ENCODE assay signal across 8 cellular contexts in genomic region chr12:42326466-42327226, GRCh38. TPM values are rescaled to one million over a fixed set of nuclear protein-coding genes. Genes with fewer than 3 reads are reported as not detected.
DNase-seq lines count a peak whose midpoint lies in the region; ATAC-seq and TF ChIP-seq lines count a peak whose summit lies in the region.

No MANE protein-coding gene starts in this region.

- peaks cover 48% of the 10 kb centered on the region for H3K4me1 Mint-ChIP-seq in activated naive CD4-positive, alpha-beta T cell treated with anti-CD3 and anti-CD28 coated beads for 36 hours (ENCODE audit: low read depth)

- peak; percentile 14 for DNase-seq in activated naive CD4-positive, alpha-beta T cell treated with anti-CD3 and anti-CD28 coated beads for 36 hours
- no peak for DNase-seq in activated naive CD4-positive, alpha-beta T cell treated with anti-CD3 and anti-CD28 coated beads, Interleukin-2, amount 50 U/mL, for 16 hours
- DNase-seq in RWPE1 (ENCODE audit: low spot score) (peak; percentile 21), colonic mucosa (peak; percentile 21), right lobe of liver (no peak), NCI-H2196 treated with DMSO at 0.1 percent for 48 hours (lab: John Stamatoyannopoulos, UW; ENCODE audit: unreplicated experiment) (no peak)

- H3K27me3 ChIP-seq in colonic mucosa (no peaks in the 10 kb centered on the region), right lobe of liver (no peaks in the 10 kb centered on the region), thymus (ENCODE audit: control insufficient read depth, insufficient read depth) (no peaks in the 10 kb centered on the region)

- no peak for TF ChIP-seq CTCF in RWPE1 (conservative IDR thresholded peaks at IDR 0.05; ENCODE audit: low read depth)
- no peak for TF ChIP-seq CTCF in colonic mucosa (IDR thresholded peaks at IDR 0.05)
- TF ChIP-seq CTCF in right lobe of liver (IDR thresholded peaks at IDR 0.05), result no peak

- ATAC-seq in HG02973 (IDR thresholded peaks at IDR 0.05; ENCODE audit: unreplicated experiment) (peak; percentile 28), right lobe of liver (peak in 2 of 4 donors; percentile 3 to 32)

- no peaks in the 10 kb centered on the region for H3K9me3 Mint-ChIP-seq in activated naive CD4-positive, alpha-beta T cell treated with anti-CD3 and anti-CD28 coated beads for 36 hours

- H3K4me3 Mint-ChIP-seq in activated naive CD4-positive, alpha-beta T cell treated with anti-CD3 and anti-CD28 coated beads for 36 hours, result peak overlapping the region; percentile 94

- H3K9me3 ChIP-seq in colonic mucosa (no peaks in the 10 kb centered on the region), right lobe of liver (no peaks in the 10 kb centered on the region), thymus (ENCODE audit: control insufficient read depth) (no peaks in the 10 kb centered on the region)

- TF ChIP-seq POLR2A in right lobe of liver (IDR thresholded peaks at IDR 0.05), result no peak

- WGBS in right lobe of liver (ENCODE audit: insufficient coverage, low coverage, low lambda C conversion rate, missing lambda C conversion rate), result 4% methylated on average over 9 of the region's 16 CpGs
- WGBS in thymus, result 16% methylated on average over 16 of the region's 16 CpGs

- peaks cover 10% of the 10 kb centered on the region for H3K36me3 Mint-ChIP-seq in activated naive CD4-positive, alpha-beta T cell treated with anti-CD3 and anti-CD28 coated beads for 36 hours (ENCODE audit: low read depth)

- H3K27ac Mint-ChIP-seq in activated naive CD4-positive, alpha-beta T cell treated with anti-CD3 and anti-CD28 coated beads for 36 hours, result peak overlapping the region; percentile 94

- peak overlapping the region; percentile 51 for H3K4me3 ChIP-seq in colonic mucosa
- H3K4me3 ChIP-seq in right lobe of liver, result peak overlapping the region; percentile 60 to 87 (median 73)
- H3K4me3 ChIP-seq in thymus (ENCODE audit: low read length), result peak overlapping the region; percentile 97

- CTCF ChIA-PET in activated naive CD4-positive, alpha-beta T cell treated with anti-CD3 and anti-CD28 coated beads for 36 hours (lab: Charles Lee), result interaction anchor here (0.6 to 2.7 kb wide), 3 partner anchors 12 to 46 kb away, joined by 3 to 16 read pairs (median 3); no protein-coding TSS in a partner anchor
- CTCF ChIA-PET in RWPE1 (lab: Yijun Ruan, JAX), result interaction anchor here (0.6 to 0.8 kb wide), 3 partner anchors 9 to 345 kb away, joined by 3 to 4 read pairs (median 4); no protein-coding TSS in a partner anchor

- H3K27ac ChIP-seq in RWPE1, result peak overlapping the region; percentile 88
- H3K27ac ChIP-seq in colonic mucosa, result peak overlapping the region; percentile 54
- peak overlapping the region in 2 of 3 donors; percentile 63 to 77 for H3K27ac ChIP-seq in right lobe of liver
- peak overlapping the region; percentile 90 for H3K27ac ChIP-seq in thymus (ENCODE audit: low read depth)

- peak overlapping the region; percentile 56 to 89 for H3K9ac ChIP-seq in colonic mucosa (ENCODE audit: low read depth in 2 of 2, low read length in 2 of 2)

- POLR2A ChIA-PET in RWPE1 (lab: Yijun Ruan, JAX; ENCODE audit: low non-redundant PET), result no interaction called here

- H3K27me3 Mint-ChIP-seq in activated naive CD4-positive, alpha-beta T cell treated with anti-CD3 and anti-CD28 coated beads for 36 hours (ENCODE audit: low read depth), result no peaks in the 10 kb centered on the region

- H3K4me1 ChIP-seq in colonic mucosa (peaks cover 7% of the 10 kb centered on the region), right lobe of liver (peaks cover 0 to 19% (median 0%) of the 10 kb centered on the region in 4 donors), thymus (ENCODE audit: control insufficient read depth, insufficient read depth, low read length) (peaks cover 10% of the 10 kb centered on the region)

- intact Hi-C loops in activated naive CD4-positive, alpha-beta T cell treated with anti-CD3 and anti-CD28 coated beads for 36 hours (cut with micrococcal nuclease), result loop anchor here (1.0 to 5.0 kb wide), 9 partner anchors 26 to 1480 kb away; partner anchors contain the start of genes IRAK4, PUS7L, TWF1 and YAF2
- intact Hi-C loops in colonic mucosa (cut with DNase I), result no loop called here
- intact Hi-C loops in right lobe of liver (cut with DNase I), result no loop called here

- H3K36me3 ChIP-seq in colonic mucosa (no peaks in the 10 kb centered on the region), right lobe of liver (peaks cover 0 to 11% (median 0%) of the 10 kb centered on the region in 4 donors), thymus (ENCODE audit: control insufficient read depth, insufficient read depth) (no peaks in the 10 kb centered on the region)

RNA-seq across cellular contexts. Expression of gene PPHLN1, which starts 0.7 kb away (rescaled TPM):
- 10 to 100 TPM; 52.9 to 63.3 TPM for total RNA-seq in activated naive CD4-positive, alpha-beta T cell treated with anti-CD3 and anti-CD28 coated beads for 36 hours
- total RNA-seq in colonic mucosa (10 to 100 TPM; 36.8 to 39.7 TPM), right lobe of liver (10 to 100 TPM; 15.8 to 33.0 (median 21.5) TPM)
- 60.7 TPM for polyA plus RNA-seq in thymus

RNA-seq across cellular contexts. Expression of gene ZCRB1, which starts 0.8 kb away (rescaled TPM):
- 10 to 100 TPM; 79.5 to 84.2 TPM for total RNA-seq in activated naive CD4-positive, alpha-beta T cell treated with anti-CD3 and anti-CD28 coated beads for 36 hours
- total RNA-seq in colonic mucosa (10 to 100 TPM; 31.2 to 35.5 TPM), right lobe of liver (10 to 100 TPM; 22.9 to 35.3 (median 23.5) TPM)
- 55.2 TPM for polyA plus RNA-seq in thymus

Comparison
In these comparisons a context has a peak if more than half of its experiments do, and no peak if none do; other contexts are left out.
1. DNase-seq: peak in activated naive CD4-positive, alpha-beta T cell treated with anti-CD3 and anti-CD28 coated beads for 36 hours (single experiment), RWPE1 (single experiment) and colonic mucosa (single experiment); none in activated naive CD4-positive, alpha-beta T cell treated with anti-CD3 and anti-CD28 coated beads, Interleukin-2, amount 50 U/mL, for 16 hours (single experiment), right lobe of liver (0 of 3) and NCI-H2196 treated with DMSO at 0.1 percent for 48 hours (single experiment).
2. Peak in every context shown above with its lines, with median percentiles within 50 percentile points of each other: H3K27ac ChIP-seq and H3K4me3 ChIP-seq.